In genomic region chr1:51220548-51220947, GRCh38 we compare ENCODE assay signal across 20 cellular contexts.
"Had no signal": no experiment of that assay in that cellular context is flagged by ENCODE, and none has a peak within 500 bp of the region (broad histone marks: within the 10 kb centered on the region; RNA-seq: fewer than 3 reads in every experiment).

No MANE protein-coding gene starts in this region.

- H3K9me3 ChIP-seq: body of pancreas, left lung, prostate gland, right atrium auricular region, transverse colon had no signal

- ATAC-seq: activated T-helper 17 cell treated with anti-CD3 and anti-CD28 coated beads, Interleukin-2, amount 50 U/mL, for 72 hours; body of pancreas; left lung; stimulated activated naive CD8-positive, alpha-beta T cell treated with anti-CD3 and anti-CD28 coated beads, Interleukin-15, Interleukin-2, amounts not matched to agents 100 U/mL and 50 U/mL, for 24 hours had no signal

- DNase-seq: activated CD4-positive, alpha-beta T cell treated with anti-CD3 and anti-CD28 coated beads, Interleukin-2, amount 50 U/mL, for 48 hours; activated naive CD4-positive, alpha-beta T cell treated with Interleukin-2 at 50 U/mL for 16 hours; activated T-cell treated with anti-CD3 and anti-CD28 coated beads for 4 hours; body of pancreas; effector memory CD8-positive, alpha-beta T cell; hypothalamus; left lung; midbrain; stimulated activated CD4-positive, alpha-beta T cell treated with anti-CD3 and anti-CD28 coated beads, Interleukin-12 subunit alpha, Interleukin-12 subunit beta, amount 100 ng/mL, for 4 hours; stimulated activated CD4-positive, alpha-beta T cell treated with anti-CD3 and anti-CD28 coated beads, Interleukin-2, amount 100 ng/mL, for 24 hours; stimulated activated naive CD8-positive, alpha-beta T cell treated with anti-CD3 and anti-CD28 coated beads, Interleukin-15, Interleukin-2, amounts not matched to agents 100 U/mL and 50 U/mL, for 24 hours; substantia nigra; transverse colon; WERI-Rb-1 had no signal

- H3K27me3 ChIP-seq: body of pancreas, left lung, right atrium auricular region, transverse colon had no signal

- H3K4me3 Mint-ChIP-seq: activated T-helper 17 cell treated with anti-CD3 and anti-CD28 coated beads, Interleukin-2, amount 50 U/mL, for 72 hours; effector memory CD8-positive, alpha-beta T cell; neural crest cell; T-helper 1 cell treated with Interleukin-12 subunit alpha and Interleukin-12 subunit beta and Interleukin-4 antibody, amounts not matched to agents 30 μg/mL and 1 μg/mL, for 36 hours had no signal

- H3K4me3 ChIP-seq: body of pancreas, left lung, prostate gland, right atrium auricular region, transverse colon had no signal

- H3K4me1 Mint-ChIP-seq: activated T-helper 17 cell treated with anti-CD3 and anti-CD28 coated beads, Interleukin-2, amount 50 U/mL, for 72 hours had no signal

- H3K36me3 ChIP-seq: left lung, prostate gland, right atrium auricular region, transverse colon, WERI-Rb-1 had no signal

- H3K27me3 Mint-ChIP-seq: activated T-helper 17 cell treated with anti-CD3 and anti-CD28 coated beads, Interleukin-2, amount 50 U/mL, for 72 hours had no signal

- H3K9me3 Mint-ChIP-seq: activated T-helper 17 cell treated with anti-CD3 and anti-CD28 coated beads, Interleukin-2, amount 50 U/mL, for 72 hours; effector memory CD8-positive, alpha-beta T cell; T-helper 1 cell treated with Interleukin-12 subunit alpha and Interleukin-12 subunit beta and Interleukin-4 antibody, amounts not matched to agents 30 μg/mL and 1 μg/mL, for 36 hours had no signal

- H3K27ac Mint-ChIP-seq: activated T-helper 17 cell treated with anti-CD3 and anti-CD28 coated beads, Interleukin-2, amount 50 U/mL, for 72 hours; T-helper 1 cell treated with Interleukin-12 subunit alpha and Interleukin-12 subunit beta and Interleukin-4 antibody, amounts not matched to agents 30 μg/mL and 1 μg/mL, for 36 hours had no signal

- H3K4me1 ChIP-seq: left lung, prostate gland, right atrium auricular region, transverse colon had no signal

- H3K27ac ChIP-seq: body of pancreas, epithelial cell of prostate, left lung, prostate gland, right atrium auricular region, transverse colon, WERI-Rb-1 had no signal
